26 cellular contexts compared by ENCODE assay signal in genomic region chr2:26921323-26921722, GRCh38.
"Had no signal": no experiment of that assay in that cellular context is flagged by ENCODE, and none has a peak within 500 bp of the region (broad histone marks: within the 10 kb centered on the region; RNA-seq: fewer than 3 reads in every experiment).

No MANE protein-coding gene starts in this region.

- H3K4me3 ChIP-seq: esophagus muscularis mucosa, gastroesophageal sphincter, heart left ventricle, hepatocyte, left lung, mucosa of descending colon, neural progenitor cell, right atrium auricular region, smooth muscle cell, transverse colon, upper lobe of right lung, uterus had no signal

- H3K27me3 ChIP-seq: hepatocyte, neural progenitor cell, right atrium auricular region, upper lobe of right lung, uterus had no signal

- H3K27ac ChIP-seq: esophagus muscularis mucosa, foreskin keratinocyte, gastroesophageal sphincter, heart left ventricle, hepatocyte, left lung, parathyroid adenoma, right atrium auricular region, transverse colon, upper lobe of right lung, uterus had no signal

- H3K4me1 ChIP-seq: esophagus muscularis mucosa, foreskin keratinocyte, left lung, parathyroid adenoma, right atrium auricular region, transverse colon, upper lobe of right lung, uterus had no signal

- ATAC-seq: foreskin keratinocyte; gastroesophageal sphincter; heart left ventricle; left cardiac atrium; left lung; mucosa of descending colon; sciatic nerve; stimulated activated naive CD8-positive, alpha-beta T cell treated with anti-CD3 and anti-CD28 coated beads, Interleukin-15, amount 100 ng/mL, for 72 hours; upper lobe of right lung had no signal

- H3K9me3 ChIP-seq: esophagus muscularis mucosa, gastroesophageal sphincter, heart left ventricle, left lung, mucosa of descending colon, right atrium auricular region, transverse colon, upper lobe of right lung, uterus had no signal

- H3K36me3 ChIP-seq: esophagus muscularis mucosa, gastroesophageal sphincter, heart left ventricle, left lung, neural progenitor cell, right atrium auricular region, transverse colon, upper lobe of right lung, uterus had no signal

- DNase-seq: effector memory CD4-positive, alpha-beta T cell; foreskin keratinocyte; heart left ventricle; kidney; left cardiac atrium; mesenchymal stem cell; mucosa of descending colon; naive B cell; stimulated activated CD4-positive, alpha-beta T cell treated with anti-CD3 and anti-CD28 coated beads, Interleukin-12 subunit alpha, Interleukin-12 subunit beta, amount 100 ng/mL, for 4 hours; stimulated activated CD4-positive, alpha-beta T cell treated with anti-CD3 and anti-CD28 coated beads, Interleukin-1b, Interleukin-23, amount 100 ng/mL, for 48 hours; stimulated activated CD4-positive, alpha-beta T cell treated with anti-CD3 and anti-CD28 coated beads, Interleukin-4, amount 100 ng/mL, for 1 hour; stimulated activated CD8-positive, alpha-beta memory T cell treated with anti-CD3 and anti-CD28 coated beads, Interleukin-4, amount 100 ng/mL, for 48 hours; stimulated activated naive CD4-positive, alpha-beta T cell; stimulated activated naive CD8-positive, alpha-beta T cell treated with anti-CD3 and anti-CD28 coated beads, Interleukin-15, amount 100 ng/mL, for 72 hours; transverse colon; upper lobe of right lung; uterus had no signal
